10 cellular contexts compared by ENCODE assay signal in genomic region chr6:113433506-113433991, GRCh38.
DNase-seq lines count a peak whose midpoint lies in the region; ATAC-seq and TF ChIP-seq lines count a peak whose summit lies in the region.
"Had no signal": no experiment of that assay in that cellular context is flagged by ENCODE, and none has a peak within 500 bp of the region (broad histone marks: within the 10 kb centered on the region; RNA-seq: fewer than 3 reads in every experiment).

No MANE protein-coding gene starts in this region.

- no peak for ATAC-seq in foreskin keratinocyte
- no peak for ATAC-seq in GM21529 (IDR thresholded peaks at IDR 0.05; ENCODE audit: unreplicated experiment)
- no peak for ATAC-seq in stimulated activated naive B cell treated with anti-CD40 and anti-IgM and Interleukin-4, amounts not matched to agents 10 μg/mL and 1 μg/mL and 100 μg/mL, for 72 hours (replicated peaks)
- ATAC-seq: activated naive CD4-positive, alpha-beta T cell treated with anti-CD3 and anti-CD28 coated beads, Interleukin-2, amount 50 U/mL, for 72 hours had no signal

- H3K27ac ChIP-seq in foreskin keratinocyte, result no peak overlapping the region
- H3K27ac ChIP-seq: SJSA1 had no signal

- H3K4me1 ChIP-seq in foreskin keratinocyte, result no peaks in the 10 kb centered on the region

- H3K9me3 Mint-ChIP-seq in stimulated activated naive B cell treated with anti-CD40 and anti-IgM and Interleukin-4, amounts not matched to agents 10 μg/mL and 1 μg/mL and 100 μg/mL, for 72 hours, result no peaks in the 10 kb centered on the region

- H3K27me3 Mint-ChIP-seq in stimulated activated naive B cell treated with anti-CD40 and anti-IgM and Interleukin-4, amounts not matched to agents 10 μg/mL and 1 μg/mL and 100 μg/mL, for 72 hours, result peaks cover 8 to 9% of the 10 kb centered on the region in 2 donors

- H3K27me3 ChIP-seq in foreskin keratinocyte, result no peaks in the 10 kb centered on the region
- H3K27me3 ChIP-seq: SJSA1 had no signal

- no peaks in the 10 kb centered on the region for H3K36me3 Mint-ChIP-seq in stimulated activated naive B cell treated with anti-CD40 and anti-IgM and Interleukin-4, amounts not matched to agents 10 μg/mL and 1 μg/mL and 100 μg/mL, for 72 hours
- H3K36me3 Mint-ChIP-seq: activated naive CD4-positive, alpha-beta T cell treated with anti-CD3 and anti-CD28 coated beads, Interleukin-2, amount 50 U/mL, for 72 hours had no signal

- DNase-seq in CD1c-positive myeloid dendritic cell (ENCODE audit: extremely low spot score) (peak; percentile 22), RPMI7951 (ENCODE audit: low read depth) (peak; percentile 59), foreskin keratinocyte (peak; percentile 49 to 68), putamen (ENCODE audit: low spot score) (peak; percentile 2), NCI-H510A treated with DMSO at 0.1 percent for 48 hours (lab: John Stamatoyannopoulos, UW) (no peak), HK-2 (ENCODE audit: unreplicated experiment) (no peak)
- DNase-seq in stimulated activated naive B cell treated with anti-CD40 and anti-IgM and Interleukin-4, amounts not matched to agents 10 μg/mL and 1 μg/mL and 100 μg/mL, for 72 hours, result no peak

- H3K4me1 Mint-ChIP-seq in stimulated activated naive B cell treated with anti-CD40 and anti-IgM and Interleukin-4, amounts not matched to agents 10 μg/mL and 1 μg/mL and 100 μg/mL, for 72 hours, result no peaks in the 10 kb centered on the region

- H3K27ac Mint-ChIP-seq in stimulated activated naive B cell treated with anti-CD40 and anti-IgM and Interleukin-4, amounts not matched to agents 10 μg/mL and 1 μg/mL and 100 μg/mL, for 72 hours, result no peak overlapping the region
- H3K27ac Mint-ChIP-seq: activated naive CD4-positive, alpha-beta T cell treated with anti-CD3 and anti-CD28 coated beads, Interleukin-2, amount 50 U/mL, for 72 hours had no signal

- TF ChIP-seq CTCF in foreskin keratinocyte (conservative IDR thresholded peaks at IDR 0.05), result no peak

- H3K4me3 Mint-ChIP-seq in stimulated activated naive B cell treated with anti-CD40 and anti-IgM and Interleukin-4, amounts not matched to agents 10 μg/mL and 1 μg/mL and 100 μg/mL, for 72 hours, result no peak overlapping the region

Comparison
In these comparisons a context has a peak if more than half of its experiments do, and no peak if none do; other contexts are left out.
1. DNase-seq: peak in CD1c-positive myeloid dendritic cell (single experiment), RPMI7951 (single experiment), foreskin keratinocyte (2 of 2) and putamen (single experiment); none in NCI-H510A treated with DMSO at 0.1 percent for 48 hours (single experiment), HK-2 (single experiment) and stimulated activated naive B cell treated with anti-CD40 and anti-IgM and Interleukin-4, amounts not matched to agents 10 μg/mL and 1 μg/mL and 100 μg/mL, for 72 hours (single experiment).